In genomic region chr9:99595796-99596195, GRCh38 we compare ENCODE assay signal across 13 cellular contexts.
DNase-seq lines count a peak whose midpoint lies in the region; ATAC-seq and TF ChIP-seq lines count a peak whose summit lies in the region.
"Had no signal": no experiment of that assay in that cellular context is flagged by ENCODE, and none has a peak within 500 bp of the region (broad histone marks: within the 10 kb centered on the region; RNA-seq: fewer than 3 reads in every experiment).

No MANE protein-coding gene starts in this region.

- peak overlapping the region; percentile 21 for H3K4me3 Mint-ChIP-seq in activated B cell treated with CpG ODN at 0.5 μM for 24 hours

- peak overlapping the region; percentile 21; the same call in 1 of the 2 replicates for H3K4me2 ChIP-seq in BLaER1

- H3K27ac ChIP-seq in BLaER1 (no peak overlapping the region), aorta (ENCODE audit: low read depth in 1 of 2, low read length in 2 of 2) (no peak overlapping the region), coronary artery (no peak overlapping the region)
- H3K27ac ChIP-seq: RWPE1, suprapubic skin had no signal

- H3K36me3 ChIP-seq in BLaER1 = no peaks in the 10 kb centered on the region
- H3K36me3 ChIP-seq in aorta (ENCODE audit: control insufficient read depth in 1 of 2, insufficient read depth in 2 of 2, low read length in 1 of 2) = no peaks in the 10 kb centered on the region
- H3K36me3 ChIP-seq: suprapubic skin had no signal

- intact Hi-C loops in activated B cell treated with CpG ODN at 0.5 μM for 24 hours (cut with micrococcal nuclease) = loop anchor here (1.0 kb wide), 5 partner anchors 38 to 411 kb away; no protein-coding TSS in a partner anchor
- intact Hi-C loops in aorta (cut with DNase I) = no loop called here

- H3K9ac ChIP-seq in BLaER1 = no peak overlapping the region

- CTCF ChIA-PET in activated B cell treated with CpG ODN at 0.5 μM for 24 hours (lab: Charles Lee) = interaction anchor here (1.3 kb wide), 1 partner anchor 82 kb away, joined by 3 read pairs; no protein-coding TSS in a partner anchor

- H3K4me3 ChIP-seq in BLaER1 = no peak overlapping the region
- no peak overlapping the region for H3K4me3 ChIP-seq in aorta (ENCODE audit: low read length in 2 of 2)
- no peak overlapping the region for H3K4me3 ChIP-seq in coronary artery
- H3K4me3 ChIP-seq: suprapubic skin had no signal

- 88% methylated on average over 5 of the region's 5 CpGs for WGBS in aorta, 2 donors

- no peaks in the 10 kb centered on the region for H4K20me1 ChIP-seq in BLaER1

- no peaks in the 10 kb centered on the region for H3K9me3 Mint-ChIP-seq in activated B cell treated with CpG ODN at 0.5 μM for 24 hours

- H3K4me1 ChIP-seq in BLaER1 (peaks cover 12% of the 10 kb centered on the region), aorta (ENCODE audit: control insufficient read depth in 1 of 2, insufficient read depth in 2 of 2, low read length in 2 of 2) (no peaks in the 10 kb centered on the region)
- H3K4me1 ChIP-seq: suprapubic skin had no signal

- ATAC-seq in GM19043 (IDR thresholded peaks at IDR 0.05; ENCODE audit: low read depth, unreplicated experiment) (peak; percentile 56), HG03095 (IDR thresholded peaks at IDR 0.05; ENCODE audit: unreplicated experiment) (peak; percentile 56), activated B cell treated with CpG ODN at 0.5 μM for 24 hours (ENCODE audit: low read depth) (peak; percentile 78), aorta (ENCODE audit: low FRiP score) (no peak)

- POLR2A ChIA-PET in activated B cell treated with CpG ODN at 0.5 μM for 24 hours (lab: Charles Lee) = interaction anchor here (0.5 to 1.3 kb wide), 5 partner anchors 38 to 178 kb away, joined by 3 to 4 read pairs (median 3); no protein-coding TSS in a partner anchor

- no peaks in the 10 kb centered on the region for H3K36me3 Mint-ChIP-seq in activated B cell treated with CpG ODN at 0.5 μM for 24 hours (ENCODE audit: low read depth)

- no peaks in the 10 kb centered on the region for H3K9me3 ChIP-seq in BLaER1
- no peaks in the 10 kb centered on the region for H3K9me3 ChIP-seq in aorta (ENCODE audit: control insufficient read depth, low read length)
- H3K9me3 ChIP-seq: suprapubic skin had no signal

- DNase-seq in activated B cell treated with CpG ODN at 0.5 μM for 24 hours (no peak), NCI-H1417 treated with DMSO at 0.1 percent for 48 hours (lab: John Stamatoyannopoulos, UW) (no peak), aorta (no peak), coronary artery (ENCODE audit: low spot score) (no peak), NCI-H2029 treated with DMSO at 0.1 percent for 48 hours (lab: John Stamatoyannopoulos, UW) (no peak)
- DNase-seq: activated CD8-positive, alpha-beta memory T cell treated with anti-CD3 and anti-CD28 coated beads, Interleukin-2, amount 50 U/mL, for 4 hours; central memory CD4-positive, alpha-beta T cell; glutamatergic neuron had no signal

- H3K27me3 ChIP-seq in BLaER1 (no peaks in the 10 kb centered on the region), aorta (ENCODE audit: control insufficient read depth in 1 of 2, insufficient read depth in 2 of 2, low read length in 1 of 2) (no peaks in the 10 kb centered on the region)
- H3K27me3 ChIP-seq: suprapubic skin had no signal

- H3K4me1 Mint-ChIP-seq in activated B cell treated with CpG ODN at 0.5 μM for 24 hours = peaks cover 54% of the 10 kb centered on the region

- H3K27ac Mint-ChIP-seq in activated B cell treated with CpG ODN at 0.5 μM for 24 hours = peak overlapping the region; percentile 85

- no peak for TF ChIP-seq CTCF in activated B cell treated with CpG ODN at 0.5 μM for 24 hours (IDR thresholded peaks at IDR 0.05)
- no peak for TF ChIP-seq CTCF in coronary artery (IDR thresholded peaks at IDR 0.05)

- no peaks in the 10 kb centered on the region for H3K27me3 Mint-ChIP-seq in activated B cell treated with CpG ODN at 0.5 μM for 24 hours
